29 cellular contexts compared by ENCODE assay signal in the genomic region with DNA sequence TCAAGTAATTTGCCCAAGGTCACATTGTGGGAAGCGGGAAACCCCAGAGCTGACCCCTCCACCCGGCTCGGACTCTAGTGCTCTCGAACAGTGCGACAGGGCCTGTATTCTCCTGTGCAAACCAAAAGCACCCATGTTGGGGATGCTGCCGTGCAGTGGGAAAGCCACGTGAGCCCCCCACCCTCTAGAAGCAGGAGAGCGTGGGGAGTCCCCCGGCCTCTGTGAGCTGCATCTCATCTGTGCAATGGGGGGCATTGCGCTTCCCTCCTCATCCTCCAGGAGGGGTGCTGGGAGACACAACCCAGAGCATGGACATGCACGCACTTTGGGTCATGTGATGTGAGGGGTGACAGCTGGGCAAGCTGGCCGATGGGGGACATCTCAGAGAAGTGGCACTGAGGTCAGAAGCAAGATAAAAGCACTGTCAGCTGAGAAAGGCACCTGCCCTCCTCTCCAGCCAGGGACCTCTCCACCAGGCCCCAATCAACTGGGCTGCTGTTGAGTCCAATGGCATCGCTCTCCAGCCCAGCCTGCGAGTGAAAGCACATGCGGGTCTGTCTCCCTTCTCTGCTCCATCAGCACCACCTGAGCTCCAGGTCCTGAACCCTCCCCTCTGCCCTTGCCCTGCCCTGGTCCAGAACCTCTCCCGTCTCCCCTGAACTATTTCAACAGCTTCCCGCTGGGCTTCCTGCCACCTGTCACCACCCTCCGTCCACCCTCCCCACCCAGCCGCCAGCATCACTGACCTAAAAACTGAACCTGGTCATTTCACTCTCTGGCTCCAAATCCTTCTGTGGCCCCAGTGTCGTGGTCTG.
DNase-seq lines count a peak whose midpoint lies in the region; ATAC-seq and TF ChIP-seq lines count a peak whose summit lies in the region.
"Had no signal": no experiment of that assay in that cellular context is flagged by ENCODE, and none has a peak within 500 bp of the region (broad histone marks: within the 10 kb centered on the region; RNA-seq: fewer than 3 reads in every experiment).

No MANE protein-coding gene starts in this region.

- H2BK5ac ChIP-seq in IMR-90 (ENCODE audit: low read depth, low read length, poor library complexity, severe bottlenecking) = no peak overlapping the region

- H3K4me2 ChIP-seq in IMR-90 (ENCODE audit: low read depth, low read length) = no peak overlapping the region
- H3K4me2 ChIP-seq in neural progenitor cell = no peak overlapping the region

- no peak overlapping the region for H3K4me3 Mint-ChIP-seq in neural progenitor cell
- H3K4me3 Mint-ChIP-seq: activated naive CD4-positive, alpha-beta T cell treated with anti-CD3 and anti-CD28 coated beads for 36 hours; CD8-positive, alpha-beta memory T cell; T-helper 2 cell treated with Interferon-gamma antibody and Interleukin-4, amounts not matched to agents 5 μg/mL and 100 μg/mL, for 36 hours had no signal

- no peaks in the 10 kb centered on the region for H3K9me3 ChIP-seq in IMR-90 (ENCODE audit: control insufficient read depth, insufficient read depth, low read length)
- H3K9me3 ChIP-seq in neural progenitor cell (ENCODE audit: low read depth) = no peaks in the 10 kb centered on the region
- no peaks in the 10 kb centered on the region for H3K9me3 ChIP-seq in colonic mucosa
- H3K9me3 ChIP-seq: BE2C, gastrocnemius medialis, HAP-1, stomach, tibial nerve had no signal

- H3K9ac ChIP-seq in IMR-90 (ENCODE audit: low read depth, low read length) (no peak overlapping the region), neural progenitor cell (no peak overlapping the region), colonic mucosa (ENCODE audit: low read depth in 2 of 2, low read length in 2 of 2) (no peak overlapping the region)

- CTCF ChIA-PET in IMR-90 (lab: Yijun Ruan, JAX) = no interaction called here

- H3K36me3 ChIP-seq in IMR-90 (ENCODE audit: control insufficient read depth, insufficient read depth, low read length) = no peaks in the 10 kb centered on the region
- H3K36me3 ChIP-seq in neural progenitor cell = no peaks in the 10 kb centered on the region
- H3K36me3 ChIP-seq in colonic mucosa = no peaks in the 10 kb centered on the region
- H3K36me3 ChIP-seq: BE2C, brain microvascular endothelial cell, gastrocnemius medialis, HAP-1, stomach, tibial nerve had no signal

- H3K23ac ChIP-seq in IMR-90 (ENCODE audit: low read depth, low read length) = no peak overlapping the region

- H4K91ac ChIP-seq in IMR-90 (ENCODE audit: insufficient read depth, low read depth, low read length) = 0 out of 2 replicates have a peak overlapping the region, but pooled peaks have one; percentile 45

- no peak overlapping the region for H3K56ac ChIP-seq in IMR-90 (ENCODE audit: extremely low read depth, insufficient read depth, low read length)

- H3K79me1 ChIP-seq in IMR-90 (ENCODE audit: low read depth in 1 of 2, low read length in 2 of 2) = no peaks in the 10 kb centered on the region

- H2BK120ac ChIP-seq in IMR-90 (ENCODE audit: low read depth, low read length) = peak overlapping the region; percentile 93; the same call in 1 of the 2 replicates

- H3K27me3 ChIP-seq in IMR-90 (ENCODE audit: control insufficient read depth, insufficient read depth, low read length) (peaks cover 28% of the 10 kb centered on the region), neural progenitor cell (no peaks in the 10 kb centered on the region), colonic mucosa (no peaks in the 10 kb centered on the region)
- H3K27me3 ChIP-seq: BE2C, brain microvascular endothelial cell had no signal

- peaks cover 4% of the 10 kb centered on the region for H3K27me3 Mint-ChIP-seq in neural progenitor cell (ENCODE audit: insufficient read depth, low read depth)

- H3K36me3 Mint-ChIP-seq in neural progenitor cell = no peaks in the 10 kb centered on the region
- H3K36me3 Mint-ChIP-seq: CD8-positive, alpha-beta memory T cell had no signal

- H2BK15ac ChIP-seq in IMR-90 (ENCODE audit: low read depth, low read length) = peak overlapping the region; percentile 94; the same call in 2 of the 3 replicates

- H3K27ac ChIP-seq in IMR-90 (ENCODE audit: insufficient read depth, low read length) = no peak overlapping the region
- no peak overlapping the region for H3K27ac ChIP-seq in neural progenitor cell
- H3K27ac ChIP-seq in colonic mucosa = no peak overlapping the region
- H3K27ac ChIP-seq: brain microvascular endothelial cell, gastrocnemius medialis, stomach, tibial nerve had no signal

- peak overlapping the region; percentile 78; the same call in 1 of the 2 replicates for H2BK20ac ChIP-seq in IMR-90 (ENCODE audit: low read depth, low read length)

- peaks cover 2% of the 10 kb centered on the region; the same call in 1 of the 2 replicates for H3K4me1 ChIP-seq in IMR-90 (ENCODE audit: control insufficient read depth, insufficient read depth, low read length)
- peaks cover 3% of the 10 kb centered on the region for H3K4me1 ChIP-seq in neural progenitor cell
- H3K4me1 ChIP-seq in colonic mucosa = no peaks in the 10 kb centered on the region
- H3K4me1 ChIP-seq: BE2C, HAP-1, stomach had no signal

- no peak for TF ChIP-seq CTCF in IMR-90 (conservative IDR thresholded peaks at IDR 0.05; ENCODE audit: low read depth, low read length)
- peak; percentile 6 for TF ChIP-seq CTCF in neural progenitor cell (IDR thresholded peaks at IDR 0.05)
- TF ChIP-seq CTCF in colonic mucosa (IDR thresholded peaks at IDR 0.05) = no peak

- H3K27ac Mint-ChIP-seq in neural progenitor cell = peak overlapping the region; percentile 20
- H3K27ac Mint-ChIP-seq: activated naive CD4-positive, alpha-beta T cell treated with anti-CD3 and anti-CD28 coated beads for 36 hours; CD8-positive, alpha-beta memory T cell; T-helper 2 cell treated with Interferon-gamma antibody and Interleukin-4, amounts not matched to agents 5 μg/mL and 100 μg/mL, for 36 hours had no signal

- H4K20me1 ChIP-seq in IMR-90 (ENCODE audit: insufficient read depth, low read length) = no peaks in the 10 kb centered on the region
- no peaks in the 10 kb centered on the region for H4K20me1 ChIP-seq in neural progenitor cell (ENCODE audit: low read depth)

- H3F3A ChIP-seq in neural progenitor cell (ENCODE audit: low read depth) = no peaks in the 10 kb centered on the region

- TF ChIP-seq POLR2A in IMR-90 (IDR thresholded peaks at IDR 0.05; ENCODE audit: low read depth, low read length) = no peak

- H3K14ac ChIP-seq in IMR-90 (replicated peaks; ENCODE audit: low read depth, low read length) = peak overlapping the region; percentile 66; the same call in 1 of the 2 replicates

- no peak for TF ChIP-seq RAD21 in IMR-90 (IDR thresholded peaks at IDR 0.05; ENCODE audit: low read length)

- intact Hi-C loops in IMR-90 (cut with micrococcal nuclease) = no loop called here
- intact Hi-C loops in colonic mucosa (cut with DNase I) = no loop called here

- H2AK5ac ChIP-seq in IMR-90 (ENCODE audit: low read depth, low read length) = peak overlapping the region; percentile 95

- no TSS peak for BruUV-seq in IMR-90 (replicated peaks; lab: Mats Ljungman, UMichigan)

- DNase-seq in D341Med (ENCODE audit: low spot score) = peak; percentile 19
- no peak for DNase-seq in IMR-90
- peak; percentile 40 for DNase-seq in ecto neural progenitor cell (ENCODE audit: low spot score)
- no peak for DNase-seq in neural progenitor cell (ENCODE audit: low spot score)
- DNase-seq in NCI-H2081 (lab: John Stamatoyannopoulos, UW) = no peak
- DNase-seq in NCI-H1417 treated with DMSO at 0.1 percent for 48 hours (lab: John Stamatoyannopoulos, UW) = no peak
- no peak for DNase-seq in NCI-H2227 treated with DMSO at 0.1 percent for 48 hours (lab: John Stamatoyannopoulos, UW)
- no peak for DNase-seq in colonic mucosa
- DNase-seq: activated CD4-positive, alpha-beta T cell treated with anti-CD3 and anti-CD28 coated beads for 48 hours; activated naive CD4-positive, alpha-beta T cell treated with anti-CD3 and anti-CD28 coated beads for 36 hours; activated T-cell treated with anti-CD3 and anti-CD28 coated beads, Interleukin-2, amount 50 U/mL, for 1 hour; BE2C; brain microvascular endothelial cell; CD8-positive, alpha-beta memory T cell; cortex of kidney; gastrocnemius medialis; KG1; left colon; mesenchymal stem cell; MM.1S; NCI-H1417; NCI-H2081 treated with DMSO at 0.1 percent for 48 hours; NCI-H446 treated with DMSO at 0.1 percent for 48 hours; nucleus accumbens; SHP77; stomach had no signal

- peaks cover 5% of the 10 kb centered on the region for H3K9me1 ChIP-seq in IMR-90 (ENCODE audit: insufficient read depth, low read length)

- in situ Hi-C loops in IMR-90 (cut with MboI; ENCODE audit: low sequenced_read_pairs) = no loop called here

- no peak overlapping the region for H4K5ac ChIP-seq in IMR-90 (ENCODE audit: low read depth, low read length)

- peak overlapping the region; percentile 92 for H2AK9ac ChIP-seq in IMR-90 (replicated peaks; ENCODE audit: low read depth, low read length, poor library complexity)

- POLR2A ChIA-PET in IMR-90 (lab: Charles Lee; ENCODE audit: unreplicated experiment) = no interaction called here

- dilution Hi-C loops in IMR-90 (cut with HindIII; ENCODE audit: low sequenced_read_pairs, unreplicated experiment) = no loop called here

- H3K9me3 Mint-ChIP-seq in neural progenitor cell = no peaks in the 10 kb centered on the region
- H3K9me3 Mint-ChIP-seq: activated naive CD4-positive, alpha-beta T cell treated with anti-CD3 and anti-CD28 coated beads for 36 hours; CD8-positive, alpha-beta memory T cell; T-helper 2 cell treated with Interferon-gamma antibody and Interleukin-4, amounts not matched to agents 5 μg/mL and 100 μg/mL, for 36 hours had no signal

- H2AFZ ChIP-seq in IMR-90 (replicated peaks; ENCODE audit: low read length, poor library complexity) (no peak overlapping the region), neural progenitor cell (replicated peaks) (no peak overlapping the region)

- ATAC-seq in IMR-90 (ENCODE audit: low read depth) = no peak
- ATAC-seq: gastrocnemius medialis, left colon had no signal

- H3K18ac ChIP-seq in IMR-90 (ENCODE audit: low read depth, low read length) = no peak overlapping the region

- H3K4me1 Mint-ChIP-seq in neural progenitor cell = peaks cover 17% of the 10 kb centered on the region

- H3K79me2 ChIP-seq in neural progenitor cell (ENCODE audit: low read depth) = no peaks in the 10 kb centered on the region

- H3K4me3 ChIP-seq in IMR-90 (ENCODE audit: insufficient read depth, low read depth, low read length) = no peak overlapping the region
- H3K4me3 ChIP-seq in neural progenitor cell = no peak overlapping the region
- no peak overlapping the region for H3K4me3 ChIP-seq in colonic mucosa
- H3K4me3 ChIP-seq: gastrocnemius medialis, HAP-1, stomach, tibial nerve had no signal

- WGBS in IMR-90 (ENCODE audit: extremely low coverage in 2 of 2, insufficient read length in 1 of 2), 2 experiments = 98% methylated on average over 8 of the region's 20 CpGs; no CpG with 5 or more reads in 1 of the 2 experiments

- no peak overlapping the region for H4K8ac ChIP-seq in IMR-90 (ENCODE audit: low read depth in 2 of 2, low read length in 2 of 2)

- peak overlapping the region; percentile 82; the same call in 1 of the 2 replicates for H3K4ac ChIP-seq in IMR-90 (ENCODE audit: low read depth, low read length)

TF ChIP-seq in IMR-90, 13 proteins besides CTCF, POLR2A, EP300 and RAD21 (continues in another document):
- TF ChIP-seq CHD1 (IDR thresholded peaks at IDR 0.05; ENCODE audit: low read depth, low read length) (no peak), SMC3 (IDR thresholded peaks at IDR 0.05; ENCODE audit: low read depth, low read length) (no peak)

Comparison
In these comparisons a context has a peak if more than half of its experiments do, and no peak if none do; other contexts are left out.
1. DNase-seq: peak in D341Med (single experiment) and ecto neural progenitor cell (single experiment); none in IMR-90 (single experiment), neural progenitor cell (single experiment), NCI-H2081 (0 of 2), NCI-H1417 treated with DMSO at 0.1 percent for 48 hours (single experiment), NCI-H2227 treated with DMSO at 0.1 percent for 48 hours (single experiment) and colonic mucosa (single experiment).